11 cellular contexts compared by ENCODE assay signal in genomic region chr3:155070932-155071387, GRCh38. TPM values are rescaled to one million over a fixed set of nuclear protein-coding genes. Genes with fewer than 3 reads are reported as not detected.
DNase-seq lines count a peak whose midpoint lies in the region; ATAC-seq and TF ChIP-seq lines count a peak whose summit lies in the region.
"Had no signal": no experiment of that assay in that cellular context is flagged by ENCODE, and none has a peak within 500 bp of the region (broad histone marks: within the 10 kb centered on the region; RNA-seq: fewer than 3 reads in every experiment).

No MANE protein-coding gene starts in this region.

- no peaks in the 10 kb centered on the region for H3K27me3 ChIP-seq in breast epithelium
- H3K27me3 ChIP-seq in BE2C: no peaks in the 10 kb centered on the region

- ATAC-seq in GM21723 (IDR thresholded peaks at IDR 0.05; ENCODE audit: unreplicated experiment) (no peak), GM19023 (IDR thresholded peaks at IDR 0.05; ENCODE audit: unreplicated experiment) (no peak)
- ATAC-seq: activated CD4-positive, alpha-beta T cell treated with anti-CD3 and anti-CD28 coated beads for 36 hours; activated naive CD8-positive, alpha-beta T cell treated with anti-CD3 and anti-CD28 coated beads, Interleukin-2, amount 50 U/mL, for 24 hours had no signal

- peaks cover 11% of the 10 kb centered on the region for H3K4me1 Mint-ChIP-seq in MCF 10A (ENCODE audit: insufficient read depth, unreplicated experiment)
- H3K4me1 Mint-ChIP-seq: activated CD4-positive, alpha-beta T cell treated with anti-CD3 and anti-CD28 coated beads for 36 hours; activated naive CD8-positive, alpha-beta T cell treated with anti-CD3 and anti-CD28 coated beads, Interleukin-2, amount 50 U/mL, for 24 hours had no signal

- peak overlapping the region; percentile 75 for H3K27ac Mint-ChIP-seq in MCF 10A (ENCODE audit: low read depth, unreplicated experiment)
- H3K27ac Mint-ChIP-seq: activated CD4-positive, alpha-beta T cell treated with anti-CD3 and anti-CD28 coated beads for 36 hours; activated naive CD8-positive, alpha-beta T cell treated with anti-CD3 and anti-CD28 coated beads, Interleukin-2, amount 50 U/mL, for 24 hours had no signal

- H3K4me1 ChIP-seq in breast epithelium: no peaks in the 10 kb centered on the region
- H3K4me1 ChIP-seq in BE2C: no peaks in the 10 kb centered on the region

- CTCF ChIA-PET in MCF 10A (lab: Yijun Ruan, JAX): no interaction called here

- no TSS peak for BruUV-seq in MCF 10A (replicated peaks; lab: Mats Ljungman, UMichigan)

- no peak overlapping the region for H3K4me3 ChIP-seq in breast epithelium
- H3K4me3 ChIP-seq in BE2C (ENCODE audit: low read depth, low read length): no peak overlapping the region

- TF ChIP-seq POLR2A in breast epithelium (IDR thresholded peaks at IDR 0.05): no peak

- H3K36me3 Mint-ChIP-seq in MCF 10A (ENCODE audit: insufficient read depth, unreplicated experiment): no peaks in the 10 kb centered on the region

- POLR2A ChIA-PET in MCF 10A (lab: Yijun Ruan, JAX): no interaction called here

- TF ChIP-seq CTCF in MCF 10A (IDR thresholded peaks at IDR 0.05; ENCODE audit: unreplicated experiment) (no peak), breast epithelium (IDR thresholded peaks at IDR 0.05) (no peak), BE2C (IDR thresholded peaks at IDR 0.05; ENCODE audit: low read depth, low read length) (no peak)

- peaks cover 0 to 7% of the 10 kb centered on the region in 2 donors for H3K9me3 ChIP-seq in breast epithelium
- no peaks in the 10 kb centered on the region for H3K9me3 ChIP-seq in BE2C

- H3K9me3 Mint-ChIP-seq in MCF 10A (ENCODE audit: unreplicated experiment): peaks cover 15% of the 10 kb centered on the region

- H3K4me3 Mint-ChIP-seq in MCF 10A (ENCODE audit: unreplicated experiment): no peak overlapping the region
- H3K4me3 Mint-ChIP-seq: activated CD4-positive, alpha-beta T cell treated with anti-CD3 and anti-CD28 coated beads for 36 hours; activated naive CD8-positive, alpha-beta T cell treated with anti-CD3 and anti-CD28 coated beads, Interleukin-2, amount 50 U/mL, for 24 hours had no signal

- intact Hi-C loops in MCF 10A (cut with micrococcal nuclease) (no loop called here), breast epithelium (cut with DNase I; ENCODE audit: low total_unique reads) (no loop called here)

- H3K36me3 ChIP-seq in breast epithelium: no peaks in the 10 kb centered on the region
- no peaks in the 10 kb centered on the region for H3K36me3 ChIP-seq in BE2C

- peak; percentile 61 for DNase-seq in MCF 10A (ENCODE audit: unreplicated experiment)
- no peak for DNase-seq in breast epithelium (ENCODE audit: low spot score in 2 of 2)
- DNase-seq in amniotic stem cell (lab: John Stamatoyannopoulos, UW): peak; percentile 75
- DNase-seq in glomerular visceral epithelial cell (ENCODE audit: extremely low spot score): peak; percentile 80
- peak; percentile 92 for DNase-seq in stromal cell of bone marrow (ENCODE audit: low read depth)
- DNase-seq in BE2C: no peak
- DNase-seq: activated CD4-positive, alpha-beta T cell treated with anti-CD3 and anti-CD28 coated beads for 36 hours; activated naive CD8-positive, alpha-beta T cell treated with anti-CD3 and anti-CD28 coated beads, Interleukin-2, amount 50 U/mL, for 24 hours had no signal

- H3K27ac ChIP-seq in breast epithelium: peak overlapping the region in 1 of 2 donors; percentile 59
- H3K27ac ChIP-seq: 22Rv1 had no signal

- H3K27me3 Mint-ChIP-seq in MCF 10A (ENCODE audit: insufficient read depth, unreplicated experiment): no peaks in the 10 kb centered on the region
- H3K27me3 Mint-ChIP-seq: activated CD4-positive, alpha-beta T cell treated with anti-CD3 and anti-CD28 coated beads for 36 hours; activated naive CD8-positive, alpha-beta T cell treated with anti-CD3 and anti-CD28 coated beads, Interleukin-2, amount 50 U/mL, for 24 hours had no signal

RNA-seq across cellular contexts. Expression of gene MME, which starts 9.2 kb away (rescaled TPM):
- total RNA-seq in MCF 10A (2022) (26.3 and 37.0 TPM in 2 replicates), breast epithelium (100 to 1,000 TPM; 114 to 155 (median 119) TPM)
- not detected for polyA plus RNA-seq in BE2C (2012; ENCODE audit: insufficient read depth, insufficient read length, low read depth)

Comparison
In these comparisons a context has a peak if more than half of its experiments do, and no peak if none do; other contexts are left out.
1. DNase-seq: peak in MCF 10A (single experiment), amniotic stem cell (single experiment), glomerular visceral epithelial cell (single experiment) and stromal cell of bone marrow (single experiment); none in breast epithelium (0 of 2) and BE2C (single experiment).